9 cellular contexts compared by ENCODE assay signal in the genomic region with DNA sequence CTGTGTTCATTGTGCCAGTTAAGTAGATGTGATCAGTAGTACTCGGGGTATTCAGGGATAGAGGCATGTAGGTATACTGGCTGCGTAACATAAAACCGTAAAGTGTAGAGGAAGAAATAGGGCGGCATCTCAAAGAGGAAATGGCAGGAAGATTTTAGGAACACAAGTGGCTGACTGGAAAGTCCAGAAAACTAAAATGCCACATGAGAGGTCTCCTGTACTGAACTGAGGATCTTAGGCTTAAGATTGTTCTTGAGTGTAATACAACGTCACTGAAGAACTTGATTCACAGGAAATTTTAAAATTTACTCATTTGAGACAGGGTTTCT. TPM values are rescaled to one million over a fixed set of nuclear protein-coding genes. Genes with fewer than 3 reads are reported as not detected.
DNase-seq lines count a peak whose midpoint lies in the region; ATAC-seq and TF ChIP-seq lines count a peak whose summit lies in the region.
"Had no signal": no experiment of that assay in that cellular context is flagged by ENCODE, and none has a peak within 500 bp of the region (broad histone marks: within the 10 kb centered on the region; RNA-seq: fewer than 3 reads in every experiment).

No MANE protein-coding gene starts in this region.

- peaks cover 66 to 86% (median 78%) of the 10 kb centered on the region in 3 donors for H3K4me1 Mint-ChIP-seq in CD8-positive, alpha-beta memory T cell

- no peak overlapping the region for H3K4me3 ChIP-seq in CD8-positive, alpha-beta memory T cell (ENCODE audit: low read length)
- H3K4me3 ChIP-seq in brain microvascular endothelial cell (ENCODE audit: low read depth, low read length) (no peak overlapping the region), neutrophil (ENCODE audit: low read depth in 1 of 2, low read length in 1 of 2) (peak overlapping the region; percentile 36 to 39)

- TF ChIP-seq CTCF in brain microvascular endothelial cell (IDR thresholded peaks at IDR 0.05; ENCODE audit: low read depth, low read length, missing control alignments), result no peak
- no peak for TF ChIP-seq CTCF in neutrophil (IDR thresholded peaks at IDR 0.05)

- H3K9me3 ChIP-seq in CD8-positive, alpha-beta memory T cell (ENCODE audit: low read length), result no peaks in the 10 kb centered on the region
- no peaks in the 10 kb centered on the region for H3K9me3 ChIP-seq in neutrophil

- in situ Hi-C loops in brain microvascular endothelial cell (cut with HindIII; ENCODE audit: low pct_ligation_motif_present, low sequenced_read_pairs), result no loop called here

- POLR2A ChIA-PET in CD8-positive, alpha-beta memory T cell (lab: Charles Lee), result interaction anchor here (0.9 kb wide), 1 partner anchor 15 kb away, joined by 3 read pairs; no protein-coding TSS in a partner anchor

- H3K4me3 Mint-ChIP-seq in CD8-positive, alpha-beta memory T cell, result peak overlapping the region in 1 of 7 donors; percentile 82

- peak overlapping the region in 7 of 8 donors; percentile 10 to 92 (median 77) for H3K27ac Mint-ChIP-seq in CD8-positive, alpha-beta memory T cell

- H3K27ac ChIP-seq in CD8-positive, alpha-beta memory T cell (ENCODE audit: low read depth, low read length), result peak overlapping the region; percentile 64
- H3K27ac ChIP-seq in brain microvascular endothelial cell (peak overlapping the region; percentile 5), neutrophil (peak overlapping the region; percentile 64)

- no peak for TF ChIP-seq EP300 in Ishikawa (IDR thresholded peaks at IDR 0.05; ENCODE audit: borderline replicate concordance)

- TF ChIP-seq RAD21 in Ishikawa (IDR thresholded peaks at IDR 0.05; ENCODE audit: low read depth), result no peak

- no peaks in the 10 kb centered on the region for H3K27me3 Mint-ChIP-seq in CD8-positive, alpha-beta memory T cell

- peaks cover 50% of the 10 kb centered on the region for H3K4me1 ChIP-seq in CD8-positive, alpha-beta memory T cell (ENCODE audit: insufficient read depth, low read length)
- peaks cover 50% of the 10 kb centered on the region in 2 experiments for H3K4me1 ChIP-seq in neutrophil (ENCODE audit: control insufficient read depth in 1 of 2, insufficient read depth in 1 of 2, low read depth in 1 of 2, low read length in 1 of 2)

- peaks cover 40% of the 10 kb centered on the region for H3K36me3 ChIP-seq in CD8-positive, alpha-beta memory T cell (ENCODE audit: insufficient read depth, low read length)
- peaks cover 40% of the 10 kb centered on the region for H3K36me3 ChIP-seq in brain microvascular endothelial cell (replicated peaks)
- peaks cover 40% of the 10 kb centered on the region for H3K36me3 ChIP-seq in neutrophil

- ATAC-seq in GM19452 (IDR thresholded peaks at IDR 0.05; ENCODE audit: unreplicated experiment) (no peak), GM21576 (IDR thresholded peaks at IDR 0.05; ENCODE audit: unreplicated experiment) (no peak), GM21526 (IDR thresholded peaks at IDR 0.05; ENCODE audit: low FRiP score, unreplicated experiment) (no peak), GM18861 (IDR thresholded peaks at IDR 0.05; ENCODE audit: unreplicated experiment) (no peak)

- no peaks in the 10 kb centered on the region for H3K27me3 ChIP-seq in CD8-positive, alpha-beta memory T cell (ENCODE audit: insufficient read depth, low read length, poor library complexity, severe bottlenecking)
- H3K27me3 ChIP-seq in brain microvascular endothelial cell (replicated peaks) (no peaks in the 10 kb centered on the region), neutrophil (no peaks in the 10 kb centered on the region)

- DNase-seq in CD8-positive, alpha-beta memory T cell, result no peak
- no peak for DNase-seq in brain microvascular endothelial cell
- DNase-seq: NCI-H1092 treated with DMSO at 0.1 percent for 48 hours had no signal

- H3K9me3 Mint-ChIP-seq in CD8-positive, alpha-beta memory T cell, result no peaks in the 10 kb centered on the region

- CTCF ChIA-PET in CD8-positive, alpha-beta memory T cell (lab: Charles Lee), result no interaction called here

- H3K36me3 Mint-ChIP-seq in CD8-positive, alpha-beta memory T cell, result peaks cover 0 to 63% (median 23%) of the 10 kb centered on the region in 3 donors

TF ChIP-seq in Ishikawa, 13 proteins besides CTCF, POLR2A, EP300 and RAD21:
- TF ChIP-seq CREB1 (IDR thresholded peaks at IDR 0.05; ENCODE audit: low read depth) (no peak), TAF1 (IDR thresholded peaks at IDR 0.05; ENCODE audit: low read depth) (no peak), YY1 (IDR thresholded peaks at IDR 0.05; ENCODE audit: low read depth) (no peak), ZBTB7A (IDR thresholded peaks at IDR 0.05; ENCODE audit: low read depth) (no peak), FOXM1 (IDR thresholded peaks at IDR 0.05; ENCODE audit: borderline replicate concordance, low read depth) (no peak), NFIC (IDR thresholded peaks at IDR 0.05) (0 out of 2 replicates have a peak, but pooled peaks have one; percentile 0), TCF12 (IDR thresholded peaks at IDR 0.05; ENCODE audit: low read depth) (no peak), TEAD4 (IDR thresholded peaks at IDR 0.05) (no peak)
- TF ChIP-seq, protein P1, sequence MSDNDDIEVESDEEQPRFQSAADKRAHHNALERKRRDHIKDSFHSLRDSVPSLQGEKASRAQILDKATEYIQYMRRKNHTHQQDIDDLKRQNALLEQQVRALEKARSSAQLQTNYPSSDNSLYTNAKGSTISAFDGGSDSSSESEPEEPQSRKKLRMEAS (IDR thresholded peaks at IDR 0.05), result no peak

RNA-seq across cellular contexts. Expression of gene LMLN, which starts 2.3 kb away (rescaled TPM):
- total RNA-seq in CD8-positive, alpha-beta memory T cell, result 1 to 10 TPM; 7.3 to 7.4 TPM
- polyA plus RNA-seq in CD8-positive, alpha-beta memory T cell, result 2.4 TPM

RNA-seq across cellular contexts. Expression of gene RPL35A, which starts 7.7 kb away (rescaled TPM):
- total RNA-seq in CD8-positive, alpha-beta memory T cell, result 1,000 to 10,000 TPM; 1,301 to 1,320 TPM
- polyA plus RNA-seq in CD8-positive, alpha-beta memory T cell, result 1,628 TPM

Comparison
In these comparisons a context has a peak if more than half of its experiments do, and no peak if none do; other contexts are left out.
1. H3K27ac ChIP-seq: peak in every context shown above with its lines; median percentile 64 in CD8-positive, alpha-beta memory T cell; 64 in neutrophil; 5 in brain microvascular endothelial cell.
2. H3K4me3 ChIP-seq: peak in neutrophil (2 of 2); none in CD8-positive, alpha-beta memory T cell (single experiment) and brain microvascular endothelial cell (single experiment).